ENCODE assay signal across 16 cellular contexts in genomic region chr19:13045812-13046211, GRCh38. TPM values are rescaled to one million over a fixed set of nuclear protein-coding genes. Genes with fewer than 3 reads are reported as not detected.
DNase-seq lines count a peak whose midpoint lies in the region; ATAC-seq and TF ChIP-seq lines count a peak whose summit lies in the region.
"Had no signal": no experiment of that assay in that cellular context is flagged by ENCODE, and none has a peak within 500 bp of the region (broad histone marks: within the 10 kb centered on the region; RNA-seq: fewer than 3 reads in every experiment).

No MANE protein-coding gene starts in this region.

- no peaks in the 10 kb centered on the region for H3K9me3 Mint-ChIP-seq in effector memory CD8-positive, alpha-beta T cell
- H3K9me3 Mint-ChIP-seq: H9 had no signal

- H3K4me3 Mint-ChIP-seq in effector memory CD8-positive, alpha-beta T cell = no peak overlapping the region
- H3K4me3 Mint-ChIP-seq: H9 had no signal

- no peaks in the 10 kb centered on the region for H3K9me3 ChIP-seq in left ventricle myocardium inferior (replicated peaks)
- H3K9me3 ChIP-seq in gastrocnemius medialis = no peaks in the 10 kb centered on the region
- H3K9me3 ChIP-seq in vagina = no peaks in the 10 kb centered on the region
- H3K9me3 ChIP-seq in thyroid gland = no peaks in the 10 kb centered on the region
- H3K9me3 ChIP-seq: Peyer's patch had no signal

- peaks cover 9% of the 10 kb centered on the region for H3K36me3 Mint-ChIP-seq in effector memory CD8-positive, alpha-beta T cell (ENCODE audit: insufficient read depth)

- TF ChIP-seq CTCF in left ventricle myocardium inferior (IDR thresholded peaks at IDR 0.05; ENCODE audit: borderline replicate concordance) (no peak), gastrocnemius medialis (IDR thresholded peaks at IDR 0.05 in 4 of 5, conservative IDR thresholded peaks at IDR 0.05 in 1 of 5) (no peak), vagina (IDR thresholded peaks at IDR 0.05) (no peak), thyroid gland (IDR thresholded peaks at IDR 0.05) (no peak)

- H3K27me3 ChIP-seq in left ventricle myocardium inferior (ENCODE audit: low read depth) = no peaks in the 10 kb centered on the region
- no peaks in the 10 kb centered on the region for H3K27me3 ChIP-seq in gastrocnemius medialis
- no peaks in the 10 kb centered on the region for H3K27me3 ChIP-seq in vagina
- no peaks in the 10 kb centered on the region for H3K27me3 ChIP-seq in thyroid gland
- H3K27me3 ChIP-seq: Peyer's patch had no signal

- 85 to 91% methylated on average over 4 of the region's 4 CpGs for WGBS in thyroid gland, 2 donors

- TF ChIP-seq POLR2A in gastrocnemius medialis (IDR thresholded peaks at IDR 0.05) (no peak), vagina (IDR thresholded peaks at IDR 0.05) (no peak), thyroid gland (IDR thresholded peaks at IDR 0.05) (no peak)

- H3K27me3 Mint-ChIP-seq in effector memory CD8-positive, alpha-beta T cell = peaks cover 0 to 3% of the 10 kb centered on the region in 2 donors

- H3K4me1 ChIP-seq in left ventricle myocardium inferior = peaks cover 93% of the 10 kb centered on the region
- H3K4me1 ChIP-seq in gastrocnemius medialis = peaks cover 88 to 100% of the 10 kb centered on the region in 2 donors
- peaks cover 94% of the 10 kb centered on the region for H3K4me1 ChIP-seq in vagina
- peaks cover 52 to 55% of the 10 kb centered on the region in 2 donors for H3K4me1 ChIP-seq in thyroid gland

- in situ Hi-C loops in gastrocnemius medialis (cut with MboI; ENCODE audit: low sequenced_read_pairs in 4 of 4) = no loop called here

- H3K4me1 Mint-ChIP-seq in effector memory CD8-positive, alpha-beta T cell (ENCODE audit: low read depth in 2 of 2) = peaks cover 40% of the 10 kb centered on the region in 2 donors

- H3K27ac Mint-ChIP-seq in effector memory CD8-positive, alpha-beta T cell = peak overlapping the region; percentile 93 to 94

- DNase-seq in left ventricle myocardium inferior = no peak
- no peak for DNase-seq in Right ventricle myocardium inferior (ENCODE audit: missing footprints)
- no peak for DNase-seq in effector memory CD8-positive, alpha-beta T cell
- peak in 1 of 2 donors; percentile 50 for DNase-seq in gastrocnemius medialis
- DNase-seq in vagina (ENCODE audit: extremely low spot score in 2 of 2) = no peak
- no peak for DNase-seq in foreskin melanocyte
- DNase-seq in thyroid gland = no peak
- DNase-seq in cerebellar cortex (ENCODE audit: low spot score) = no peak
- DNase-seq: C1 segment of cervical spinal cord, COR-L47, H9, MM.1S, NCI-H2029, NCI-H510A, NCI-H82, Peyer's patch had no signal

- H3K36me3 ChIP-seq in left ventricle myocardium inferior (no peaks in the 10 kb centered on the region), gastrocnemius medialis (no peaks in the 10 kb centered on the region), vagina (no peaks in the 10 kb centered on the region), thyroid gland (no peaks in the 10 kb centered on the region)
- H3K36me3 ChIP-seq: Peyer's patch had no signal

- intact Hi-C loops in left ventricle myocardium inferior (cut with micrococcal nuclease) (no loop called here), Right ventricle myocardium inferior (cut with DNase I) (no loop called here), gastrocnemius medialis (cut with DNase I; ENCODE audit: low total_unique reads) (no loop called here), vagina (cut with DNase I) (no loop called here), thyroid gland (cut with DNase I) (no loop called here)

- ATAC-seq in Right ventricle myocardium inferior (no peak), gastrocnemius medialis (no peak)
- no peak for ATAC-seq in effector memory CD8-positive, alpha-beta T cell (replicated peaks)

- no peak overlapping the region for H3K4me3 ChIP-seq in left ventricle myocardium inferior
- H3K4me3 ChIP-seq in gastrocnemius medialis = no peak overlapping the region
- H3K4me3 ChIP-seq in vagina = no peak overlapping the region
- H3K4me3 ChIP-seq in thyroid gland (replicated peaks in 1 of 3) = no peak overlapping the region
- H3K4me3 ChIP-seq: Peyer's patch had no signal

- H3K27ac ChIP-seq in left ventricle myocardium inferior (replicated peaks) (peak overlapping the region; percentile 57), gastrocnemius medialis (peak overlapping the region; percentile 97 to 100 (median 99)), vagina (peak overlapping the region; percentile 42), thyroid gland (no peak overlapping the region)
- H3K27ac ChIP-seq: Peyer's patch had no signal

RNA-seq across cellular contexts. Expression of gene NFIX, which starts 50.5 kb away (rescaled TPM):
- total RNA-seq in left ventricle myocardium inferior (118 TPM), Right ventricle myocardium inferior (159 TPM), gastrocnemius medialis (100 to 1,000 TPM in 2 of 4 donors, 10 to 100 TPM in 2; 31.9 to 128 (median 105) TPM), vagina (81.8 TPM), thyroid gland (10 to 100 TPM; 38.8 to 70.2 (median 62.4) TPM)

RNA-seq across cellular contexts. Expression of gene LYL1, which starts 56.8 kb away (rescaled TPM):
- 6.3 TPM for total RNA-seq in left ventricle myocardium inferior
- total RNA-seq in Right ventricle myocardium inferior = 9.4 TPM
- 1 to 10 TPM; 2.6 to 5.0 (median 3.1) TPM for total RNA-seq in gastrocnemius medialis
- total RNA-seq in vagina = 11.5 TPM
- 10 to 100 TPM in 1 of 4 donors, 1 to 10 TPM in 3; 4.2 to 10.9 (median 7.7) TPM for total RNA-seq in thyroid gland

Comparison
In these comparisons a context has a peak if more than half of its experiments do, and no peak if none do; other contexts are left out.
1. H3K27ac ChIP-seq: peak in left ventricle myocardium inferior (single experiment), gastrocnemius medialis (4 of 4) and vagina (single experiment); none in thyroid gland (0 of 3).